ENCODE assay signal across 18 cellular contexts in the genomic region with DNA sequence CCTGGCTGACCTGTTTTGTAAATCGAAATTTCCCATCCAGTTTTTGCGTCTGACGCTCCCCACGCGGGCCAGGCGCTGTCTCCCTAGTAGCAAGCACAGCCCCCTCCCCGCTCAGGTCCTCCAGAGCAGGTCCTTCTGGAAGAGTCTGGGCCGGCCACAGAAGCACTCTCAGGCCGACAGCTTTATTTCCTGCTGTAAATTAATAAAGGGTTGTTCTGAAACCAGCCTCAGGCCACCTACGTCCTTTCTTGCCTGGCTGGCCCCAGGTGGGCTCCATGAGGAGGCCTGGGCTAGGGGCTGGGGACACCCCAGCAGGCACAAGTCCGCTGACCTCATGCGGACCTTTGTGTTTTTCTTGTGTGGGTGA. TPM values are rescaled to one million over a fixed set of nuclear protein-coding genes. Genes with fewer than 3 reads are reported as not detected.
A peak's percentile ranks its signal among the peaks of the same experiment; 100 is the strongest.
DNase-seq lines count a peak whose midpoint lies in the region; ATAC-seq, FAIRE-seq and TF ChIP-seq lines count a peak whose summit lies in the region.
"Had no signal": no experiment of that assay in that cellular context is flagged by ENCODE, and none has a peak within 500 bp of the region (broad histone marks: within the 10 kb centered on the region; RNA-seq: fewer than 3 reads in every experiment).

No MANE protein-coding gene starts in this region.

- H3K9me3 Mint-ChIP-seq in chondrocyte (ENCODE audit: low read depth) = no peaks in the 10 kb centered on the region
- H3K9me3 Mint-ChIP-seq in activated naive CD4-positive, alpha-beta T cell treated with anti-CD3 and anti-CD28 coated beads, Interleukin-2, amount 10 ng/mL, durations not matched to agents 7 days and 5 days = no peaks in the 10 kb centered on the region
- H3K9me3 Mint-ChIP-seq: activated B cell treated with CpG ODN at 0.5 μM for 24 hours; central memory CD8-positive, alpha-beta T cell had no signal

- no peak for FAIRE-seq in GM12891 (lab: Jason Lieb, UNC)
- FAIRE-seq: H1 had no signal

- H3K4me1 ChIP-seq in stomach = peaks cover 0 to 23% (median 11%) of the 10 kb centered on the region in 4 donors
- H3K4me1 ChIP-seq: prostate gland had no signal

- TF ChIP-seq EP300 in stomach (IDR thresholded peaks at IDR 0.05) = no peak

- H3K4me1 Mint-ChIP-seq in chondrocyte (ENCODE audit: low read depth) = no peaks in the 10 kb centered on the region
- no peaks in the 10 kb centered on the region for H3K4me1 Mint-ChIP-seq in activated naive CD4-positive, alpha-beta T cell treated with anti-CD3 and anti-CD28 coated beads, Interleukin-2, amount 10 ng/mL, durations not matched to agents 7 days and 5 days
- H3K4me1 Mint-ChIP-seq: central memory CD8-positive, alpha-beta T cell had no signal

- no peaks in the 10 kb centered on the region for H3K9me3 ChIP-seq in stomach
- H3K9me3 ChIP-seq: gastrocnemius medialis, prostate gland had no signal

- no peaks in the 10 kb centered on the region for H3K36me3 ChIP-seq in stomach
- H3K36me3 ChIP-seq: gastrocnemius medialis, prostate gland had no signal

- 76 to 85% (median 80%) methylated on average over 12 of the region's 12 CpGs for WGBS in stomach, 5 donors

- TF ChIP-seq CTCF in chondrocyte (IDR thresholded peaks at IDR 0.05) (no peak), stomach (IDR thresholded peaks at IDR 0.05) (no peak)

- intact Hi-C loops in stomach (cut with DNase I; ENCODE audit: low total_unique reads) = no loop called here

- peaks cover 38% of the 10 kb centered on the region for H3K27me3 Mint-ChIP-seq in chondrocyte (ENCODE audit: low read depth)
- H3K27me3 Mint-ChIP-seq in activated naive CD4-positive, alpha-beta T cell treated with anti-CD3 and anti-CD28 coated beads, Interleukin-2, amount 10 ng/mL, durations not matched to agents 7 days and 5 days = peaks cover 50% of the 10 kb centered on the region

- H3K27me3 ChIP-seq in stomach = peaks cover 0 to 31% (median 11%) of the 10 kb centered on the region in 3 donors
- H3K27me3 ChIP-seq: gastrocnemius medialis had no signal

- no peak overlapping the region for H3K27ac Mint-ChIP-seq in chondrocyte (ENCODE audit: unreplicated experiment)
- no peak overlapping the region for H3K27ac Mint-ChIP-seq in activated naive CD4-positive, alpha-beta T cell treated with anti-CD3 and anti-CD28 coated beads, Interleukin-2, amount 10 ng/mL, durations not matched to agents 7 days and 5 days
- H3K27ac Mint-ChIP-seq: activated B cell treated with CpG ODN at 0.5 μM for 24 hours; activated naive CD8-positive, alpha-beta T cell had no signal

- CTCF ChIA-PET in activated naive CD4-positive, alpha-beta T cell treated with anti-CD3 and anti-CD28 coated beads, Interleukin-2, amount 10 ng/mL, durations not matched to agents 7 days and 5 days (lab: Charles Lee) = no interaction called here

- DNase-seq in GM12891 (ENCODE audit: insufficient read length, low spot score) (peak; percentile 6), chondrocyte (ENCODE audit: low spot score) (peak; percentile 49), left kidney (ENCODE audit: low read depth, low spot score) (peak; percentile 80), stomach (peak; percentile 16), midbrain (lab: John Stamatoyannopoulos, UW) (no peak), SIG-M5 treated with dmso at 0.1 percent for 504 hours (lab: John Stamatoyannopoulos, UW; ENCODE audit: unreplicated experiment) (no peak)
- no peak for DNase-seq in activated naive CD4-positive, alpha-beta T cell treated with anti-CD3 and anti-CD28 coated beads, Interleukin-2, amount 10 ng/mL, durations not matched to agents 7 days and 5 days
- DNase-seq: DMS153, NCI-H2081, NCI-H69, SW 1271 had no signal

- no peaks in the 10 kb centered on the region for H3K36me3 Mint-ChIP-seq in chondrocyte (ENCODE audit: low read depth)
- no peaks in the 10 kb centered on the region for H3K36me3 Mint-ChIP-seq in activated naive CD4-positive, alpha-beta T cell treated with anti-CD3 and anti-CD28 coated beads, Interleukin-2, amount 10 ng/mL, durations not matched to agents 7 days and 5 days
- H3K36me3 Mint-ChIP-seq: activated naive CD8-positive, alpha-beta T cell had no signal

- ATAC-seq in GM21367 (IDR thresholded peaks at IDR 0.05; ENCODE audit: unreplicated experiment) = no peak
- ATAC-seq: gastrocnemius medialis had no signal

- no peak for TF ChIP-seq POLR2A in GM12891 (IDR thresholded peaks at IDR 0.05; ENCODE audit: low read depth, low read length)
- TF ChIP-seq POLR2A in stomach (IDR thresholded peaks at IDR 0.05) = no peak

- H3K4me3 Mint-ChIP-seq in chondrocyte (ENCODE audit: unreplicated experiment) = no peak overlapping the region
- H3K4me3 Mint-ChIP-seq in activated naive CD4-positive, alpha-beta T cell treated with anti-CD3 and anti-CD28 coated beads, Interleukin-2, amount 10 ng/mL, durations not matched to agents 7 days and 5 days = no peak overlapping the region
- H3K4me3 Mint-ChIP-seq: activated B cell treated with CpG ODN at 0.5 μM for 24 hours; activated naive CD8-positive, alpha-beta T cell; central memory CD8-positive, alpha-beta T cell had no signal

- no peak overlapping the region for H3K27ac ChIP-seq in stomach
- H3K27ac ChIP-seq: prostate gland had no signal

- H3K4me3 ChIP-seq in stomach = no peak overlapping the region
- H3K4me3 ChIP-seq: gastrocnemius medialis, prostate gland had no signal

TF ChIP-seq in GM12891, 5 proteins besides CTCF, POLR2A, EP300 and RAD21:
- TF ChIP-seq SPI1 (IDR thresholded peaks at IDR 0.05; ENCODE audit: low read depth, low read length) = no peak
- TF ChIP-seq PAX5 (IDR thresholded peaks at IDR 0.05; ENCODE audit: insufficient read depth, low read length, severe bottlenecking) = no peak
- no peak for TF ChIP-seq POLR2AphosphoS5 (IDR thresholded peaks at IDR 0.05; ENCODE audit: low read depth, low read length)
- no peak for TF ChIP-seq TAF1 (IDR thresholded peaks at IDR 0.05; ENCODE audit: low read depth, low read length)
- TF ChIP-seq POU2F2 (IDR thresholded peaks at IDR 0.05; ENCODE audit: low read depth, low read length) = no peak

RNA-seq across cellular contexts. Expression of gene CAMK2B, which starts 35.2 kb away (rescaled TPM):
- 0.65 TPM for polyA plus RNA-seq in GM12891 (2012; ENCODE audit: low read depth, missing spikeins)
- total RNA-seq in chondrocyte = 0.27 to 0.82 TPM (median 0.48 TPM) in 3 replicates
- 1 to 10 TPM in 2 of 5 donors, under 1 TPM in 1, not detected in 2; 0.92 to 7.6 (median 4.6) TPM for total RNA-seq in stomach
- polyA plus RNA-seq in stomach = 10 to 100 TPM in 1 of 3 donors, 1 to 10 TPM in 2; 2.9 to 28.4 (median 6.2) TPM

Comparison
In these comparisons a context has a peak if more than half of its experiments do, and no peak if none do; other contexts are left out.
1. DNase-seq: peak in GM12891 (single experiment), chondrocyte (single experiment), left kidney (single experiment) and stomach (single experiment); none in activated naive CD4-positive, alpha-beta T cell treated with anti-CD3 and anti-CD28 coated beads, Interleukin-2, amount 10 ng/mL, durations not matched to agents 7 days and 5 days (single experiment), midbrain (single experiment) and SIG-M5 treated with dmso at 0.1 percent for 504 hours (single experiment).